In the genomic region with DNA sequence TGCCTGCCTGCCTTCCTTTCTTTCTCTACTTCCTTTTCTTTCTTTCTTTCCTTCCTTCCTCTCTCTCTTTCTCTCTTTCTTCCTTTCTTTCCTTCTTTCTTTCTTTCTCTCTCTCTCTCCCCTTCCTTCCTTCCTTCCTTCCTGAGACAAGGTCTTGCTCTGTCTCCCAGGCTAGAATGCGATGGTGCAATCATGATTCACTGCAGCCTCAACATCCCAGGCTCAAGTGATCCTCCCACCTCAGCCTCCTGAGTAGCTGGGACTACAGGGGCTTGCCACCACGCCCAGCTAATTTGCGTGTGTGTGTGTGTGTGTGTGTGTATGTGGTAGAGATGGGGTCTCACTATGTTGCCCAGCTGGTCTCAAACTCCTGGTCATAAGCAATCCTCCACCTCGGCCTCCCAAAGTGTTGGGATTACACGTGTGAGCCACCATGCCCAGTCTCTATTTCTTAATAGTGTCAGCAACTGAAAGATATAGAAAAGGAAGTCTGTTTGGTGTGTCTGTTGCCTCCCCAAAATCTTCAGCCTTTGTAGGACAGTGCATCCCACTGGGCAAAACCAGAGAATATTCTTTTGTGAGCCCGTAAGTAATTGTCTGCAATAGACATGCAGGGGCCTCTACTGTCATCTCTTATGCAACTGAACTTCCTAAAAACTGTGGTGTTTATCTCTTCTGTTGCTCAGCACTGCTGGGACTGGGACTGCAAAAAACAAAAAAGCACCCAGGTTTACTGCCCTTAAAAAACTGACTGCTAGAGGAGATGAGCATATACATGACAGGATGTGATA, we compare ENCODE assay signal across 15 cellular contexts. TPM values are rescaled to one million over a fixed set of nuclear protein-coding genes. Genes with fewer than 3 reads are reported as not detected.
DNase-seq lines count a peak whose midpoint lies in the region; ATAC-seq and TF ChIP-seq lines count a peak whose summit lies in the region.
"Had no signal": no experiment of that assay in that cellular context is flagged by ENCODE, and none has a peak within 500 bp of the region (broad histone marks: within the 10 kb centered on the region; RNA-seq: fewer than 3 reads in every experiment).

No MANE protein-coding gene starts in this region.

- BruUV-seq in MCF 10A (replicated peaks; lab: Mats Ljungman, UMichigan) (no TSS peak), mammary epithelial cell (replicated peaks; lab: Mats Ljungman, UMichigan) (no TSS peak)

- H3K4me3 ChIP-seq in mammary epithelial cell (replicated peaks in 1 of 3; ENCODE audit: insufficient read depth in 1 of 3, low read depth in 2 of 3, low read length in 3 of 3) (no peak overlapping the region), transverse colon (no peak overlapping the region)

- no peaks in the 10 kb centered on the region for H4K20me1 ChIP-seq in mammary epithelial cell (ENCODE audit: insufficient read depth, low read length)

- no peaks in the 10 kb centered on the region for H3K79me2 ChIP-seq in mammary epithelial cell (ENCODE audit: insufficient read depth, low read length)

- H2AFZ ChIP-seq in mammary epithelial cell (ENCODE audit: low read depth, low read length): no peak overlapping the region

- no peak overlapping the region for H3K9ac ChIP-seq in mammary epithelial cell (ENCODE audit: insufficient read depth, low read length)

- intact Hi-C loops in MCF 10A (cut with micrococcal nuclease): no loop called here
- intact Hi-C loops in mammary epithelial cell (cut with micrococcal nuclease): no loop called here
- intact Hi-C loops in transverse colon (cut with DNase I; ENCODE audit: low total_unique reads): loop anchor here (10.0 kb wide), 1 partner anchor 585 kb away; no protein-coding TSS in a partner anchor

- POLR2A ChIA-PET in MCF 10A (lab: Yijun Ruan, JAX): interaction anchor here (0.6 to 4.7 kb wide), 5 partner anchors 11 to 507 kb away, joined by 3 to 52 read pairs (median 5); no protein-coding TSS in a partner anchor

- DNase-seq in MCF 10A (ENCODE audit: unreplicated experiment): no peak
- DNase-seq in mammary epithelial cell: no peak
- peak; percentile 32 for DNase-seq in RPMI8226
- no peak for DNase-seq in caudate nucleus (lab: John Stamatoyannopoulos, UW)
- DNase-seq in substantia nigra (lab: John Stamatoyannopoulos, UW): no peak
- DNase-seq in NCI-H1436 treated with DMSO at 0.1 percent for 48 hours (lab: John Stamatoyannopoulos, UW): no peak
- no peak for DNase-seq in transverse colon
- DNase-seq: activated naive CD4-positive, alpha-beta T cell treated with anti-CD3 and anti-CD28 coated beads, Interleukin-2, amount 50 U/mL, for 16 hours; HCEC 1CT; NCI-H2081; SHP77; small intestine; stimulated activated naive CD4-positive, alpha-beta T cell treated with Interleukin-2 at 50 U/mL for 16 hours had no signal

- no peak for ATAC-seq in GM19395 (IDR thresholded peaks at IDR 0.05; ENCODE audit: unreplicated experiment)

- dilution Hi-C loops in mammary epithelial cell (cut with HindIII; ENCODE audit: low sequenced_read_pairs): loop anchor here (25.0 kb wide), 1 partner anchor 237 kb away; no protein-coding TSS in a partner anchor

- H3K9me3 ChIP-seq in mammary epithelial cell (replicated peaks; ENCODE audit: insufficient read depth, low read length) (no peaks in the 10 kb centered on the region), transverse colon (no peaks in the 10 kb centered on the region)

- in situ Hi-C loops in mammary epithelial cell (cut with MboI; ENCODE audit: low sequenced_read_pairs in 2 of 2) (loop anchor here in 1 of 2 donors (10.0 to 25.0 kb wide), 2 partner anchors 555 to 1062 kb away; no protein-coding TSS in a partner anchor), transverse colon (cut with MboI; ENCODE audit: low pct_ligation_motif_present in 1 of 4, low pct_unique_long_range_greater_than_20kb in 1 of 4, low sequenced_read_pairs in 3 of 4) (loop anchor here (10.0 to 25.0 kb wide), 4 partner anchors 225 to 1062 kb away; no protein-coding TSS in a partner anchor)

- TF ChIP-seq POLR2A in transverse colon (IDR thresholded peaks at IDR 0.05): no peak

- no peaks in the 10 kb centered on the region for H3K27me3 Mint-ChIP-seq in MCF 10A (ENCODE audit: insufficient read depth, unreplicated experiment)

- H3K4me3 Mint-ChIP-seq in MCF 10A (ENCODE audit: unreplicated experiment): no peak overlapping the region
- H3K4me3 Mint-ChIP-seq: mesothelial cell of epicardium had no signal

- no peak overlapping the region for H3K27ac ChIP-seq in mammary epithelial cell (ENCODE audit: insufficient read depth, low read depth, low read length)
- peak overlapping the region; percentile 93 for H3K27ac ChIP-seq in caudate nucleus (ENCODE audit: low read depth, low read length)
- peak overlapping the region; percentile 89 for H3K27ac ChIP-seq in substantia nigra (ENCODE audit: low read depth, low read length, poor library complexity, severe bottlenecking)
- H3K27ac ChIP-seq in transverse colon: no peak overlapping the region

- peaks cover 4% of the 10 kb centered on the region for H3K36me3 Mint-ChIP-seq in MCF 10A (ENCODE audit: insufficient read depth, unreplicated experiment)
- H3K36me3 Mint-ChIP-seq: mesothelial cell of epicardium had no signal

- 92% methylated on average over 6 of the region's 6 CpGs for WGBS in mammary epithelial cell (ENCODE audit: low coverage, missing lambda C conversion rate)
- 63 to 81% methylated on average over 1 to 6 of the region's 6 CpGs for WGBS in transverse colon (ENCODE audit: low coverage in 1 of 2), 2 donors

- CTCF ChIA-PET in MCF 10A (lab: Yijun Ruan, JAX) (interaction anchor here (0.7 to 1.3 kb wide), 3 partner anchors 8 to 464 kb away, joined by 3 to 6 read pairs (median 5); no protein-coding TSS in a partner anchor), mammary epithelial cell (lab: Charles Lee; ENCODE audit: low non-redundant PET) (no interaction called here)

- H3K4me1 ChIP-seq in mammary epithelial cell (ENCODE audit: insufficient read depth, low read length): peaks cover 13% of the 10 kb centered on the region
- H3K4me1 ChIP-seq in transverse colon: no peaks in the 10 kb centered on the region

- no peak overlapping the region for H3K4me2 ChIP-seq in mammary epithelial cell (ENCODE audit: insufficient read depth, low read depth, low read length)

- H3K27ac Mint-ChIP-seq in MCF 10A (ENCODE audit: low read depth, unreplicated experiment): peak overlapping the region; percentile 4
- H3K27ac Mint-ChIP-seq: mesothelial cell of epicardium had no signal

- no peaks in the 10 kb centered on the region for H3K9me3 Mint-ChIP-seq in MCF 10A (ENCODE audit: unreplicated experiment)

- TF ChIP-seq CTCF in MCF 10A (IDR thresholded peaks at IDR 0.05; ENCODE audit: unreplicated experiment): no peak
- TF ChIP-seq CTCF in mammary epithelial cell (conservative IDR thresholded peaks at IDR 0.05 in 1 of 2, IDR thresholded peaks at IDR 0.05 in 1 of 2; ENCODE audit: extremely low read depth in 1 of 2, insufficient read depth in 1 of 2, low read depth in 1 of 2, low read length in 2 of 2): no peak
- TF ChIP-seq CTCF in transverse colon (IDR thresholded peaks at IDR 0.05): no peak

- H3K27me3 ChIP-seq in mammary epithelial cell (ENCODE audit: insufficient read depth, low read length) (no peaks in the 10 kb centered on the region), transverse colon (no peaks in the 10 kb centered on the region)

- TF ChIP-seq EP300 in transverse colon (IDR thresholded peaks at IDR 0.05; ENCODE audit: low read depth): no peak

- no peaks in the 10 kb centered on the region for H3K36me3 ChIP-seq in mammary epithelial cell (ENCODE audit: insufficient read depth, low read length)
- H3K36me3 ChIP-seq in transverse colon: no peaks in the 10 kb centered on the region

- H3K4me1 Mint-ChIP-seq in MCF 10A (ENCODE audit: insufficient read depth, unreplicated experiment): peaks cover 36% of the 10 kb centered on the region

RNA-seq across cellular contexts. Expression of a gene that starts 20.9 kb away (rescaled TPM):
- total RNA-seq in MCF 10A (2022) (87.4 and 88.6 TPM in 2 replicates), mammary epithelial cell (10 to 100 TPM; 46.5 to 59.2 TPM), transverse colon (10 to 100 TPM in 3 of 4 donors, 1 to 10 TPM in 1; 7.4 to 56.9 (median 28.0) TPM)
- polyA plus RNA-seq in mammary epithelial cell: 25.9 TPM
- polyA minus RNA-seq in mammary epithelial cell: 16.5 TPM

Comparison
In these comparisons a context has a peak if more than half of its experiments do, and no peak if none do; other contexts are left out.
1. H3K27ac ChIP-seq: peak in caudate nucleus (single experiment) and substantia nigra (single experiment); none in mammary epithelial cell (single experiment) and transverse colon (0 of 4).